8 cellular contexts compared by ENCODE assay signal in the genomic region with DNA sequence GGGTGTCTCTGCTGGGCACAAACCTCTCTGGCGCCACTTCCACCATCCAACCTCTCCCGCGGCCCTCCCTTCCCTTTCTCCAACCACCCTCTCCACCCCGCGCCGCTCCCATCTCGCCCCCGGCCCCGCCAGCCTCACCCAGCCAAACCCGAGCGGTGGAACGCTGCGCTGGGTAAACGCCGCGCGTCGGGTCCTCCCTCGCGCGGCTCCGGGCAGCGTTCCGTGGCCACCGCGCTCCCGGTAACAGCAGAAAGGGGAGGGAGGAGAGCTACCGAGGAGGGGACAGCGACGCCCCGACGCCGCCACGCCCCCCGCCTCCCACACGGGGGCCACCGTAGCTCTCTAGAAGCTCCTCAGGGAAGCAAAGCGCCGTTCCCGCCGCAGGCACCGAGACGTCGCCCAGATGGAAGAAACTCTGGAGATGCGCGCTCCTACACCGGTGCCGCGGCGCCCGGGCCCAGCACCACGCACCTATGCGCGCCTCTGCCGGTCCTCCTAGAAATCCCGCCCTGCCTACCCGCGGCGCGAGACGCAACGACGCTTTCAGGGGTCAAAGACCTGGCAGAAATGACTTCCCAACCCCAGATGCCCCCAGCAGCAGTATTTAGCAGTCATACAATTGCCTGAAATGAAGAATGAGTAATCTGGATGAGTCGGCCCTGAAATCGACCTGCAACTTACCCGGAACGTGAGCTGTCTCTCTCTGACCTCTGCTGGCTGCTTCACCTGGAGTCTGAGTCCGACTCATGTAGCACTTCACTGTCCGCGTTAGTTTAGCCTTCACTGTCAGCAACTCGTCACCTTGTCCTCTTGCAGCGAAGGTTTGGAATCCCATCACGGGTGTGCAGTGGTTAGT. TPM values are rescaled to one million over a fixed set of nuclear protein-coding genes. Genes with fewer than 3 reads are reported as not detected.
DNase-seq lines count a peak whose midpoint lies in the region; ATAC-seq, FAIRE-seq and TF ChIP-seq lines count a peak whose summit lies in the region.

A gene with protein sequence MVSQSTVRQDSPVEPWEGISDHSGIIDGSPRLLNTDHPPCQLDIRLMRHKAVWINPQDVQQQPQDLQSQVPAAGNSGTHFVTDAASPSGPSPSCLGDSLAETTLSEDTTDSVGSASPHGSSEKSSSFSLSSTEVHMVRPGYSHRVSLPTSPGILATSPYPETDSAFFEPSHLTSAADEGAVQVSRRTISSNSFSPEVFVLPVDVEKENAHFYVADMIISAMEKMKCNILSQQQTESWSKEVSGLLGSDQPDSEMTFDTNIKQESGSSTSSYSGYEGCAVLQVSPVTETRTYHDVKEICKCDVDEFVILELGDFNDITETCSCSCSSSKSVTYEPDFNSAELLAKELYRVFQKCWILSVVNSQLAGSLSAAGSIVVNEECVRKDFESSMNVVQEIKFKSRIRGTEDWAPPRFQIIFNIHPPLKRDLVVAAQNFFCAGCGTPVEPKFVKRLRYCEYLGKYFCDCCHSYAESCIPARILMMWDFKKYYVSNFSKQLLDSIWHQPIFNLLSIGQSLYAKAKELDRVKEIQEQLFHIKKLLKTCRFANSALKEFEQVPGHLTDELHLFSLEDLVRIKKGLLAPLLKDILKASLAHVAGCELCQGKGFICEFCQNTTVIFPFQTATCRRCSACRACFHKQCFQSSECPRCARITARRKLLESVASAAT (minus strand): TSS at position 257 of the 856 bp plus-strand sequence. CDS start 14,777 bp downstream, outside the sequence.

- peaks cover 26% of the 10 kb centered on the region for H3K4me1 Mint-ChIP-seq in CD8-positive, alpha-beta T cell (ENCODE audit: low read depth)
- peaks cover 12% of the 10 kb centered on the region for H3K4me1 Mint-ChIP-seq in progenitor cell of endocrine pancreas (ENCODE audit: low read depth)

- CTCF ChIA-PET in CD8-positive, alpha-beta T cell (lab: Charles Lee): interaction anchor here (0.9 kb wide), 1 partner anchor 227 kb away, joined by 3 read pairs; no protein-coding TSS in a partner anchor

- H3K9me3 Mint-ChIP-seq in CD8-positive, alpha-beta T cell: no peaks in the 10 kb centered on the region
- no peaks in the 10 kb centered on the region for H3K9me3 Mint-ChIP-seq in progenitor cell of endocrine pancreas (ENCODE audit: low read depth)

- no peaks in the 10 kb centered on the region for H3K36me3 ChIP-seq in CD8-positive, alpha-beta T cell (ENCODE audit: insufficient read depth, low read length)
- no peaks in the 10 kb centered on the region for H3K36me3 ChIP-seq in heart right ventricle

- no peaks in the 10 kb centered on the region for H3K9me3 ChIP-seq in CD8-positive, alpha-beta T cell (ENCODE audit: low read length)
- no peaks in the 10 kb centered on the region for H3K9me3 ChIP-seq in heart right ventricle

- peaks cover 31% of the 10 kb centered on the region for H3K27me3 Mint-ChIP-seq in CD8-positive, alpha-beta T cell (ENCODE audit: low read depth)
- peaks cover 68% of the 10 kb centered on the region for H3K27me3 Mint-ChIP-seq in progenitor cell of endocrine pancreas

- POLR2A ChIA-PET in CD8-positive, alpha-beta T cell (lab: Charles Lee): no interaction called here

- H3K27ac ChIP-seq in CD8-positive, alpha-beta T cell (ENCODE audit: low read depth, low read length): no peak within 1 kb of the TSS
- H3K27ac ChIP-seq in heart right ventricle: peak within 1 kb of the TSS in 4 of 10 donors; percentile 26 to 86 (median 38)

- H3K4me3 ChIP-seq in CD8-positive, alpha-beta T cell (ENCODE audit: low read depth, low read length): peak within 1 kb of the TSS; percentile 43
- peak within 1 kb of the TSS in 9 of 10 donors; percentile 32 to 64 (median 52) for H3K4me3 ChIP-seq in heart right ventricle

- intact Hi-C loops in CD8-positive, alpha-beta T cell (cut with DNase I, micrococcal nuclease): no loop called here
- intact Hi-C loops in heart right ventricle (cut with DNase I): no loop called here

- 2% methylated on average over 73 of the region's 73 CpGs for WGBS in heart right ventricle, 2 donors

- TF ChIP-seq CTCF in CD8-positive, alpha-beta T cell (IDR thresholded peaks at IDR 0.05): no peak
- TF ChIP-seq CTCF in heart right ventricle (IDR thresholded peaks at IDR 0.05): peak in 1 of 9 donors; percentile 6
- no peak for TF ChIP-seq CTCF in progenitor cell of endocrine pancreas (IDR thresholded peaks at IDR 0.05; ENCODE audit: unreplicated experiment)

- FAIRE-seq in H54 (lab: Jason Lieb, UNC): no peak

- peak; percentile 49 for ATAC-seq in CD8-positive, alpha-beta T cell
- ATAC-seq in GM21360 (IDR thresholded peaks at IDR 0.05; ENCODE audit: unreplicated experiment) (peak; percentile 33), heart right ventricle (peak; percentile 26 to 60 (median 50)), HG02981 (IDR thresholded peaks at IDR 0.05; ENCODE audit: unreplicated experiment) (no peak)

- peak in 1 of 7 experiments; percentile 15 for DNase-seq in CD8-positive, alpha-beta T cell
- peak; percentile 26 for DNase-seq in NCI-H146 (lab: John Stamatoyannopoulos, UW)
- DNase-seq in activated naive CD4-positive, alpha-beta T cell treated with anti-CD3 and anti-CD28 coated beads, Interleukin-2, amount 50 U/mL, for 16 hours: peak; percentile 43
- DNase-seq in heart right ventricle: peak in 1 of 2 donors; percentile 31
- DNase-seq in progenitor cell of endocrine pancreas (ENCODE audit: low spot score, unreplicated experiment): peak; percentile 24
- DNase-seq in H54 (ENCODE audit: insufficient read length, low spot score): no peak

- peak within 1 kb of the TSS; percentile 89 for H3K4me3 Mint-ChIP-seq in CD8-positive, alpha-beta T cell
- peak within 1 kb of the TSS; percentile 75 for H3K4me3 Mint-ChIP-seq in progenitor cell of endocrine pancreas (ENCODE audit: low read depth)

- peaks cover 22% of the 10 kb centered on the region for H3K4me1 ChIP-seq in CD8-positive, alpha-beta T cell (ENCODE audit: insufficient read depth, low read length)
- H3K4me1 ChIP-seq in heart right ventricle: peaks cover 0 to 70% (median 0%) of the 10 kb centered on the region in 9 donors

- peaks cover 2% of the 10 kb centered on the region for H3K36me3 Mint-ChIP-seq in CD8-positive, alpha-beta T cell
- H3K36me3 Mint-ChIP-seq in progenitor cell of endocrine pancreas (ENCODE audit: insufficient read depth): no peaks in the 10 kb centered on the region

- H3K27me3 ChIP-seq in CD8-positive, alpha-beta T cell (ENCODE audit: insufficient read depth, low read length): no peaks in the 10 kb centered on the region
- peaks cover 0 to 59% (median 46%) of the 10 kb centered on the region in 7 donors for H3K27me3 ChIP-seq in heart right ventricle

- H3K27ac Mint-ChIP-seq in CD8-positive, alpha-beta T cell: no peak within 1 kb of the TSS
- H3K27ac Mint-ChIP-seq in progenitor cell of endocrine pancreas: peak within 1 kb of the TSS; percentile 54

- no peak for TF ChIP-seq POLR2A in H54 (IDR thresholded peaks at IDR 0.05; ENCODE audit: low read depth, low read length)

RNA-seq across cellular contexts. Expression of the gene that starts here (rescaled TPM):
- 1 to 10 TPM; 1.6 to 2.0 TPM for total RNA-seq in CD8-positive, alpha-beta T cell
- total RNA-seq in heart right ventricle: 1 to 10 TPM in 3 of 10 donors, under 1 TPM in 7; 0.26 to 2.8 (median 0.66) TPM
- under 1 TPM; 0.17 to 0.59 TPM for polyA plus RNA-seq in heart right ventricle
- total RNA-seq in progenitor cell of endocrine pancreas: 1.4 and 2.1 TPM in 2 replicates
